In the genomic region with DNA sequence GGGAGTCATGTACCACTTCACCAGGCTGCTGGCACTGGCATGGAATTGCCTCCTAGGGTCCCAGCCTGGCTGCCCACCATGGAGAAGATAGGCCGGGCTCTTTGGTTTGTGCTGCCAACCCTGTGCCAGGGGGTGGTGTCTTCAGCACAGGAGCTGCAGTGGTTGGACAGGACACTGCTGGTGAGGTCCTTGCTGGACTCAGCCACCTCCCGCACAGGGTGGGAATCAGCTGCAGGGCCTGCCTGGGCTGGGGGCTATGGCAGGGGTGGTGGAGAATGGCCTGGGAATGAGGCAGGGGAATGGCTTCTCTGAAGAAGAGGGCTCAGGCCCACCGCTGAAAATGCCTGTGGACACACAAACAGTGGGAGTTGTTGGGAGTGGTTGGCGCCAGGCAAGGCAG, we compare ENCODE assay signal across 27 cellular contexts.
"Had no signal": no experiment of that assay in that cellular context is flagged by ENCODE, and none has a peak within 500 bp of the region (broad histone marks: within the 10 kb centered on the region; RNA-seq: fewer than 3 reads in every experiment).

No MANE protein-coding gene starts in this region.

- H3K9me3 ChIP-seq: pancreas, prostate gland, right lobe of liver, sigmoid colon, stomach, suprapubic skin, testis, tibial artery, transverse colon, upper lobe of right lung, uterus had no signal

- H3K36me3 Mint-ChIP-seq: naive thymus-derived CD4-positive, alpha-beta T cell; neural progenitor cell; stimulated activated effector memory CD8-positive, alpha-beta T cell treated with anti-CD3 and anti-CD28 coated beads, Interleukin-12 subunit alpha, Interleukin-12 subunit beta, amount 100 ng/mL, for 72 hours; stimulated activated naive B cell treated with anti-CD40 and anti-IgM and Interleukin-4, amounts not matched to agents 10 μg/mL and 1 μg/mL and 100 μg/mL, for 72 hours; type B pancreatic cell had no signal

- H3K27me3 ChIP-seq: pancreas, right lobe of liver, sigmoid colon, suprapubic skin, testis, tibial artery, upper lobe of right lung, uterus had no signal

- DNase-seq: naive thymus-derived CD4-positive, alpha-beta T cell; occipital lobe; retina; right cardiac atrium; right lobe of liver; sigmoid colon; small intestine; stimulated activated CD4-positive, alpha-beta T cell treated with anti-CD3 and anti-CD28 coated beads, Interleukin-15, amount 100 ng/mL, for 24 hours; stimulated activated CD4-positive, alpha-beta T cell treated with anti-CD3 and anti-CD28 coated beads, Interleukin-2, amount 100 ng/mL, for 24 hours; stimulated activated CD4-positive, alpha-beta T cell treated with anti-CD3 and anti-CD28 coated beads, Interleukin-2, amount 100 ng/mL, for 48 hours; stimulated activated CD4-positive, alpha-beta T cell treated with anti-CD3 and anti-CD28 coated beads, Interleukin-4, amount 100 ng/mL, for 24 hours; stimulated activated naive B cell treated with anti-CD40 and anti-IgM and Interleukin-4, amounts not matched to agents 10 μg/mL and 1 μg/mL and 100 μg/mL, for 72 hours; stimulated activated naive CD4-positive, alpha-beta T cell treated with Interleukin-2 at 50 U/mL for 16 hours; stomach; testis; tibial artery; transverse colon; upper lobe of right lung; uterus had no signal

- H3K4me3 Mint-ChIP-seq: neural progenitor cell; stimulated activated effector memory CD8-positive, alpha-beta T cell treated with anti-CD3 and anti-CD28 coated beads, Interleukin-12 subunit alpha, Interleukin-12 subunit beta, amount 100 ng/mL, for 72 hours; stimulated activated naive B cell treated with anti-CD40 and anti-IgM and Interleukin-4, amounts not matched to agents 10 μg/mL and 1 μg/mL and 100 μg/mL, for 72 hours; stimulated activated naive CD8-positive, alpha-beta T cell treated with anti-CD3 and anti-CD28 coated beads, Interleukin-15, Interleukin-2, amounts not matched to agents 100 ng/mL and 50 ng/mL, for 24 hours had no signal

- ATAC-seq: naive thymus-derived CD4-positive, alpha-beta T cell; pancreas; right cardiac atrium; right lobe of liver; stimulated activated effector memory CD8-positive, alpha-beta T cell treated with anti-CD3 and anti-CD28 coated beads, Interleukin-12 subunit alpha, Interleukin-12 subunit beta, amount 100 ng/mL, for 72 hours; stimulated activated naive B cell treated with anti-CD40 and anti-IgM and Interleukin-4, amounts not matched to agents 10 μg/mL and 1 μg/mL and 100 μg/mL, for 72 hours; upper lobe of right lung had no signal

- H3K4me3 ChIP-seq: neural progenitor cell, pancreas, prostate gland, right lobe of liver, sigmoid colon, stomach, suprapubic skin, testis, tibial artery, transverse colon, upper lobe of right lung, uterus had no signal

- FAIRE-seq: pancreas, small intestine had no signal

- H3K27ac Mint-ChIP-seq: naive thymus-derived CD4-positive, alpha-beta T cell; neural progenitor cell; stimulated activated effector memory CD8-positive, alpha-beta T cell treated with anti-CD3 and anti-CD28 coated beads, Interleukin-12 subunit alpha, Interleukin-12 subunit beta, amount 100 ng/mL, for 72 hours; stimulated activated naive B cell treated with anti-CD40 and anti-IgM and Interleukin-4, amounts not matched to agents 10 μg/mL and 1 μg/mL and 100 μg/mL, for 72 hours; stimulated activated naive CD8-positive, alpha-beta T cell treated with anti-CD3 and anti-CD28 coated beads, Interleukin-15, Interleukin-2, amounts not matched to agents 100 ng/mL and 50 ng/mL, for 24 hours; type B pancreatic cell had no signal

- H3K9me3 Mint-ChIP-seq: nephron; neural progenitor cell; stimulated activated effector memory CD8-positive, alpha-beta T cell treated with anti-CD3 and anti-CD28 coated beads, Interleukin-12 subunit alpha, Interleukin-12 subunit beta, amount 100 ng/mL, for 72 hours; stimulated activated naive B cell treated with anti-CD40 and anti-IgM and Interleukin-4, amounts not matched to agents 10 μg/mL and 1 μg/mL and 100 μg/mL, for 72 hours; stimulated activated naive CD8-positive, alpha-beta T cell treated with anti-CD3 and anti-CD28 coated beads, Interleukin-15, Interleukin-2, amounts not matched to agents 100 ng/mL and 50 ng/mL, for 24 hours; type B pancreatic cell had no signal

- H3K36me3 ChIP-seq: neural progenitor cell, pancreas, prostate gland, right lobe of liver, sigmoid colon, stomach, suprapubic skin, tibial artery, transverse colon, upper lobe of right lung, uterus had no signal

- H3K9ac ChIP-seq: neural progenitor cell had no signal

- H3K4me1 ChIP-seq: prostate gland, right lobe of liver, testis, uterus had no signal

- H3K27ac ChIP-seq: neural progenitor cell, pancreas, prostate gland, right lobe of liver, sigmoid colon, stomach, suprapubic skin, testis, tibial artery, transverse colon, upper lobe of right lung, uterus had no signal
